37 cellular contexts compared by ENCODE assay signal in genomic region chr6:161281092-161281491, GRCh38. TPM values are rescaled to one million over a fixed set of nuclear protein-coding genes. Genes with fewer than 3 reads are reported as not detected.
DNase-seq lines count a peak whose midpoint lies in the region; ATAC-seq, FAIRE-seq and TF ChIP-seq lines count a peak whose summit lies in the region.
"Had no signal": no experiment of that assay in that cellular context is flagged by ENCODE, and none has a peak within 500 bp of the region (broad histone marks: within the 10 kb centered on the region; RNA-seq: fewer than 3 reads in every experiment).

No MANE protein-coding gene starts in this region.

- TF ChIP-seq EP300 in HepG2 (IDR thresholded peaks at IDR 0.05; ENCODE audit: low read depth in 2 of 2, low read length in 2 of 2) (no peak), HepG2 (CRISPR knock-in tag; IDR thresholded peaks at IDR 0.05; ENCODE audit: borderline replicate concordance) (no peak), K562 (IDR thresholded peaks at IDR 0.05; ENCODE audit: low read length) (no peak)

- BruUV-seq in HepG2 (replicated peaks; lab: Mats Ljungman, UMichigan) (no TSS peak), HCT116 (replicated peaks; lab: Mats Ljungman, UMichigan) (no TSS peak), K562 (replicated peaks; lab: Mats Ljungman, UMichigan) (no TSS peak)

- H4K20me1 ChIP-seq in HepG2 (ENCODE audit: insufficient read depth, low read length), result no peaks in the 10 kb centered on the region
- no peaks in the 10 kb centered on the region for H4K20me1 ChIP-seq in HCT116 (ENCODE audit: insufficient read depth)
- H4K20me1 ChIP-seq in K562 (replicated peaks; ENCODE audit: control insufficient read depth, insufficient read depth, low read length), result no peaks in the 10 kb centered on the region
- H4K20me1 ChIP-seq: BLaER1; BLaER1 treated with 17β-estradiol and CSF1 and Interleukin-3, amounts not matched to agents 10 nM and 100 nM had no signal

- H3K9me3 ChIP-seq in HepG2 (ENCODE audit: low read length) (peaks cover 5% of the 10 kb centered on the region; the same call in 1 of the 2 replicates), right lobe of liver (no peaks in the 10 kb centered on the region), HCT116 (ENCODE audit: control insufficient read depth in 1 of 2, insufficient read depth in 1 of 2, low read depth in 1 of 2, low read length in 2 of 2) (no peaks in the 10 kb centered on the region), HEK293 (ENCODE audit: control insufficient read depth, insufficient read depth, low read depth, low read length) (no peaks in the 10 kb centered on the region), K562 (replicated peaks; ENCODE audit: control insufficient read depth, insufficient read depth, low read depth, low read length) (0 out of 2 replicates have a peak, but pooled peaks cover 4% of the 10 kb centered on the region)
- H3K9me3 ChIP-seq: A549, BE2C, BLaER1, Caco-2 had no signal

- H3K4me1 ChIP-seq in HepG2 (ENCODE audit: insufficient read depth, low read length), result no peaks in the 10 kb centered on the region
- no peaks in the 10 kb centered on the region for H3K4me1 ChIP-seq in right lobe of liver
- peaks cover 0 to 22% of the 10 kb centered on the region in 2 experiments; a peak in 3 of 4 replicates for H3K4me1 ChIP-seq in HCT116 (ENCODE audit: control insufficient read depth in 1 of 2, insufficient read depth in 2 of 2, low read length in 2 of 2)
- H3K4me1 ChIP-seq in HEK293 (ENCODE audit: control insufficient read depth, insufficient read depth, low read length), result no peaks in the 10 kb centered on the region
- no peaks in the 10 kb centered on the region for H3K4me1 ChIP-seq in K562 (replicated peaks in 1 of 2; ENCODE audit: control insufficient read depth in 2 of 2, insufficient read depth in 2 of 2, low read length in 2 of 2)
- H3K4me1 ChIP-seq: A549, BE2C, BLaER1, Caco-2 had no signal

- H3K9ac ChIP-seq in HepG2 (ENCODE audit: insufficient read depth, low read depth, low read length) (no peak overlapping the region), HCT116 (ENCODE audit: low read length) (no peak overlapping the region), K562 (ENCODE audit: insufficient read depth in 1 of 2, low read depth in 2 of 2, low read length in 2 of 2) (no peak overlapping the region)
- H3K9ac ChIP-seq: BLaER1; BLaER1 treated with 17β-estradiol and CSF1 and Interleukin-3, amounts not matched to agents 10 nM and 100 nM had no signal

- TF ChIP-seq RAD21 in HepG2 (CRISPR knock-in tag; IDR thresholded peaks at IDR 0.05) (no peak), HCT116 (IDR thresholded peaks at IDR 0.05; ENCODE audit: low read depth) (no peak), K562 (CRISPR knock-in tag; conservative IDR thresholded peaks at IDR 0.05 in 1 of 2, IDR thresholded peaks at IDR 0.05 in 1 of 2) (no peak)

- H2AFZ ChIP-seq in HepG2 (ENCODE audit: low read length), result no peak overlapping the region
- no peak overlapping the region for H2AFZ ChIP-seq in HCT116 (ENCODE audit: low read depth, low read length, poor library complexity, severe bottlenecking)
- no peak overlapping the region for H2AFZ ChIP-seq in K562 (ENCODE audit: low read depth, low read length)

- H3K36me3 ChIP-seq in HepG2 (replicated peaks in 1 of 2; ENCODE audit: control insufficient read depth in 1 of 2, insufficient read depth in 2 of 2, low read length in 2 of 2) (no peaks in the 10 kb centered on the region), right lobe of liver (no peaks in the 10 kb centered on the region), HCT116 (ENCODE audit: control insufficient read depth in 1 of 2, insufficient read depth in 2 of 2, low read length in 2 of 2) (no peaks in the 10 kb centered on the region), HEK293 (ENCODE audit: control insufficient read depth in 2 of 2, insufficient read depth in 1 of 2, low read length in 2 of 2) (no peaks in the 10 kb centered on the region), K562 (ENCODE audit: control insufficient read depth, insufficient read depth, low read length) (0 out of 3 replicates have a peak, but pooled peaks cover 3% of the 10 kb centered on the region)
- H3K36me3 ChIP-seq: BE2C; BLaER1; BLaER1 treated with 17β-estradiol and CSF1 and Interleukin-3, amounts not matched to agents 10 nM and 100 nM had no signal

- no peaks in the 10 kb centered on the region for H3K36me3 Mint-ChIP-seq in activated CD8-positive, alpha-beta T cell treated with anti-CD3 and anti-CD28 coated beads, Interleukin-2, amount 10 ng/mL, durations not matched to agents 7 days and 5 days (ENCODE audit: low read depth)
- H3K36me3 Mint-ChIP-seq: CD14-positive monocyte; CD4-positive, alpha-beta memory T cell; CD8-positive, alpha-beta T cell had no signal

- RAD21 ChIA-PET in HCT116 (lab: Charles Lee; ENCODE audit: low non-redundant PET in 1 of 2, low total read pairs in 2 of 2, uncharacterized antibody in 2 of 2, unreplicated experiment in 2 of 2), result no interaction called here

- H3K27ac ChIP-seq in HepG2 (ENCODE audit: extremely low read length, insufficient read depth, low read length) (no peak overlapping the region), right lobe of liver (no peak overlapping the region), HCT116 (ENCODE audit: low read depth, low read length) (no peak overlapping the region), HEK293 (ENCODE audit: extremely low read depth, low read depth, low read length) (no peak overlapping the region), K562 (ENCODE audit: extremely low read depth, low read depth, low read length) (no peak overlapping the region)
- H3K27ac ChIP-seq: 22Rv1; A549; BLaER1; BLaER1 treated with 17β-estradiol and CSF1 and Interleukin-3, amounts not matched to agents 10 nM and 100 nM; C4-2B had no signal

- H3K4me3 Mint-ChIP-seq in activated CD8-positive, alpha-beta T cell treated with anti-CD3 and anti-CD28 coated beads, Interleukin-2, amount 10 ng/mL, durations not matched to agents 7 days and 5 days, result no peak overlapping the region
- H3K4me3 Mint-ChIP-seq: B cell; CD14-positive monocyte; CD4-positive, alpha-beta memory T cell; CD4-positive, alpha-beta T cell; CD4-positive, CD25-positive, alpha-beta regulatory T cell; CD8-positive, alpha-beta memory T cell; CD8-positive, alpha-beta T cell had no signal

- no peak overlapping the region for H3K4me2 ChIP-seq in HepG2 (ENCODE audit: low read depth, low read length)
- H3K4me2 ChIP-seq in HCT116 (ENCODE audit: low read length), result no peak overlapping the region
- H3K4me2 ChIP-seq in K562 (ENCODE audit: insufficient read depth, low read length), result no peak overlapping the region
- H3K4me2 ChIP-seq: A549; BLaER1; BLaER1 treated with 17β-estradiol and CSF1 and Interleukin-3, amounts not matched to agents 10 nM and 100 nM had no signal

- FAIRE-seq in HepG2 (lab: Jason Lieb, UNC) (no peak), K562 (lab: Jason Lieb, UNC) (no peak)
- FAIRE-seq: A204.1, A549, D721Med had no signal

- H3K27ac Mint-ChIP-seq in activated CD8-positive, alpha-beta T cell treated with anti-CD3 and anti-CD28 coated beads, Interleukin-2, amount 10 ng/mL, durations not matched to agents 7 days and 5 days, result no peak overlapping the region
- H3K27ac Mint-ChIP-seq: B cell; CD14-positive monocyte; CD4-positive, alpha-beta memory T cell; CD4-positive, alpha-beta T cell; CD4-positive, CD25-positive, alpha-beta regulatory T cell; CD8-positive, alpha-beta memory T cell; CD8-positive, alpha-beta T cell had no signal

- intact Hi-C loops in HepG2 (cut with micrococcal nuclease; ENCODE audit: unreplicated experiment), result no loop called here
- intact Hi-C loops in right lobe of liver (cut with DNase I), result no loop called here
- intact Hi-C loops in HCT116 (cut with micrococcal nuclease), result no loop called here
- intact Hi-C loops in K562 (cut with micrococcal nuclease), result no loop called here

- H3K27me3 Mint-ChIP-seq in activated CD8-positive, alpha-beta T cell treated with anti-CD3 and anti-CD28 coated beads, Interleukin-2, amount 10 ng/mL, durations not matched to agents 7 days and 5 days (ENCODE audit: low read depth), result peaks cover 25% of the 10 kb centered on the region
- H3K27me3 Mint-ChIP-seq: CD4-positive, alpha-beta T cell had no signal

- TF ChIP-seq POLR2A in HepG2 (IDR thresholded peaks at IDR 0.05; ENCODE audit: insufficient read depth in 1 of 2, low read depth in 2 of 2, low read length in 2 of 2) (no peak), right lobe of liver (IDR thresholded peaks at IDR 0.05) (no peak), HCT116 (IDR thresholded peaks at IDR 0.05; ENCODE audit: borderline replicate concordance, extremely low read depth, insufficient read depth, insufficient read length) (no peak), K562 (conservative IDR thresholded peaks at IDR 0.05) (no peak)

- H3K4me3 ChIP-seq in HepG2 (replicated peaks in 1 of 3; ENCODE audit: insufficient read depth in 1 of 3, low read depth in 2 of 3, low read length in 3 of 3) (no peak overlapping the region), right lobe of liver (no peak overlapping the region), HCT116 (replicated peaks in 1 of 2; ENCODE audit: low read depth in 1 of 2, low read length in 2 of 2) (no peak overlapping the region), HEK293 (ENCODE audit: low read depth, low read length) (no peak overlapping the region), K562 (no peak overlapping the region)
- H3K4me3 ChIP-seq: A549; BLaER1; BLaER1 treated with 17β-estradiol and CSF1 and Interleukin-3, amounts not matched to agents 10 nM and 100 nM had no signal

- CTCF ChIA-PET in HepG2 (lab: Yijun Ruan, JAX; ENCODE audit: low intra/inter-chr PET ratio, low total read pairs) (no interaction called here), HCT116 (lab: Charles Lee) (no interaction called here), HEK293 (lab: Yijun Ruan, JAX) (no interaction called here), K562 (lab: Yijun Ruan, JAX; ENCODE audit: low intra/inter-chr PET ratio) (no interaction called here)
- CTCF ChIA-PET in activated CD8-positive, alpha-beta T cell treated with anti-CD3 and anti-CD28 coated beads, Interleukin-2, amount 10 ng/mL, durations not matched to agents 7 days and 5 days (lab: Charles Lee), result no interaction called here

- DNase-seq in HepG2 (ENCODE audit: low spot score), result no peak
- no peak for DNase-seq in right lobe of liver
- DNase-seq in HCT116 (ENCODE audit: low read depth, low spot score), result no peak
- DNase-seq in K562 (ENCODE audit: extremely low read depth in 1 of 4, low spot score in 3 of 4), result no peak
- no peak for DNase-seq in activated CD8-positive, alpha-beta T cell treated with anti-CD3 and anti-CD28 coated beads, Interleukin-2, amount 10 ng/mL, durations not matched to agents 7 days and 5 days
- no peak for DNase-seq in stimulated activated CD4-positive, alpha-beta T cell treated with anti-CD3 and anti-CD28 coated beads, Interleukin-4, amount 100 ng/mL, for 1 hour
- DNase-seq: 8988T; ACHN; AML-193; BE2C; C1 segment of cervical spinal cord; Caco-2; Calu3; CD4-positive, alpha-beta memory T cell; CD4-positive, alpha-beta T cell; CD4-positive, CD25-positive, alpha-beta regulatory T cell; CD8-positive, alpha-beta memory T cell; CD8-positive, alpha-beta T cell; COR-L47; DMS 273 treated with DMSO at 0.1 percent for 48 hours; DMS153; DMS53; DMS79; DMS79 treated with DMSO at 0.1 percent for 48 hours; DND-41; EL had no signal

- ATAC-seq in HepG2 (no peak), right lobe of liver (no peak), HCT116 (no peak), K562 (no peak), HG02678 (IDR thresholded peaks at IDR 0.05; ENCODE audit: unreplicated experiment) (no peak)
- no peak for ATAC-seq in activated CD8-positive, alpha-beta T cell treated with anti-CD3 and anti-CD28 coated beads, Interleukin-2, amount 10 ng/mL, durations not matched to agents 7 days and 5 days
- ATAC-seq: A549; CD8-positive, alpha-beta T cell had no signal

- H3K9me3 Mint-ChIP-seq in activated CD8-positive, alpha-beta T cell treated with anti-CD3 and anti-CD28 coated beads, Interleukin-2, amount 10 ng/mL, durations not matched to agents 7 days and 5 days (ENCODE audit: insufficient read depth), result no peaks in the 10 kb centered on the region

- no peaks in the 10 kb centered on the region for H3K9me1 ChIP-seq in K562 (ENCODE audit: control insufficient read depth, insufficient read depth, low read length)

- POLR2A ChIA-PET in HepG2 (lab: Yijun Ruan, JAX) (no interaction called here), HCT116 (lab: Charles Lee) (no interaction called here), HEK293 (lab: Yijun Ruan, JAX) (no interaction called here), K562 (lab: Yijun Ruan, JAX) (no interaction called here)
- POLR2A ChIA-PET in activated CD8-positive, alpha-beta T cell treated with anti-CD3 and anti-CD28 coated beads, Interleukin-2, amount 10 ng/mL, durations not matched to agents 7 days and 5 days (lab: Charles Lee), result no interaction called here

- in situ Hi-C loops in HepG2 (cut with HindIII; ENCODE audit: extremely low pct_ligation_motif_present, low pct_unique_long_range_greater_than_20kb) (no loop called here), K562 (cut with MboI) (no loop called here)

- TF ChIP-seq CTCF in HepG2 (CRISPR knock-in tag; IDR thresholded peaks at IDR 0.05) (no peak), right lobe of liver (IDR thresholded peaks at IDR 0.05) (no peak), HCT116 (IDR thresholded peaks at IDR 0.05 in 2 of 3, conservative IDR thresholded peaks at IDR 0.05 in 1 of 3; ENCODE audit: borderline replicate concordance in 1 of 3, insufficient read depth in 1 of 3, low read depth in 2 of 3, low read length in 2 of 3) (no peak), HEK293 (tag by site-specific recombination; IDR thresholded peaks at IDR 0.05) (no peak), K562 (IDR thresholded peaks at IDR 0.05 in 2 of 3, conservative IDR thresholded peaks at IDR 0.05 in 1 of 3; ENCODE audit: insufficient read depth in 2 of 3, low read depth in 1 of 3, low read length in 3 of 3) (no peak)

- no peaks in the 10 kb centered on the region for H3K9me2 ChIP-seq in HCT116 (ENCODE audit: insufficient read depth)

- WGBS in HepG2 (ENCODE audit: low lambda C conversion rate), result 4% methylated on average over 5 of the region's 5 CpGs
- 64% methylated on average over 5 of the region's 5 CpGs for WGBS in right lobe of liver (ENCODE audit: insufficient coverage, low coverage, low lambda C conversion rate, missing lambda C conversion rate)
- WGBS in K562 (ENCODE audit: insufficient coverage, low coverage, missing lambda C conversion rate), result 21% methylated on average over 5 of the region's 5 CpGs

- H3K79me2 ChIP-seq in HepG2 (ENCODE audit: insufficient read depth, low read length), result no peaks in the 10 kb centered on the region
- no peaks in the 10 kb centered on the region for H3K79me2 ChIP-seq in HCT116 (ENCODE audit: insufficient read depth, low read length)
- H3K79me2 ChIP-seq in K562 (ENCODE audit: control insufficient read depth, insufficient read depth, low read length), result no peaks in the 10 kb centered on the region

- H3K27me3 ChIP-seq in HepG2 (ENCODE audit: control insufficient read depth in 1 of 2, insufficient read depth in 2 of 2, low read length in 2 of 2) (peaks cover 0 to 3% of the 10 kb centered on the region in 2 experiments; a peak in 1 of 5 replicates), right lobe of liver (no peaks in the 10 kb centered on the region), HCT116 (ENCODE audit: insufficient read depth, low read length) (no peaks in the 10 kb centered on the region), K562 (ENCODE audit: control insufficient read depth in 2 of 2, insufficient read depth in 2 of 2, low read length in 2 of 2) (no peaks in the 10 kb centered on the region)
- H3K27me3 ChIP-seq: BE2C; BLaER1; BLaER1 treated with 17β-estradiol and CSF1 and Interleukin-3, amounts not matched to agents 10 nM and 100 nM had no signal

- H3K4me1 Mint-ChIP-seq in activated CD8-positive, alpha-beta T cell treated with anti-CD3 and anti-CD28 coated beads, Interleukin-2, amount 10 ng/mL, durations not matched to agents 7 days and 5 days (ENCODE audit: low read depth), result peaks cover 3% of the 10 kb centered on the region
- H3K4me1 Mint-ChIP-seq: B cell; CD14-positive monocyte; CD4-positive, alpha-beta memory T cell; CD4-positive, CD25-positive, alpha-beta regulatory T cell; CD8-positive, alpha-beta memory T cell had no signal

RNA-seq across cellular contexts. Expression of gene AGPAT4, which starts 7.2 kb away (rescaled TPM):
- total RNA-seq in HepG2 (2016; rRNA removed; fragmentation: Illumina TruSeq; extraction: Trizol) (0.04 and 0.07 TPM in 2 replicates), right lobe of liver (1 to 10 TPM in 1 of 6 experiments, under 1 TPM in 5; 0.42 to 1.7 (median 0.78) TPM), HCT116 (2021; ENCODE audit: unreplicated experiment) (15.5 TPM), K562 (2014; rRNA removed) (4.5 and 6.7 TPM in 2 replicates), K562 (2014; rRNA removed; fragmentation: Illumina TruSeq; extraction: Trizol) (7.1 and 7.9 TPM in 2 replicates), K562 (2015; rRNA removed; fragmentation: Illumina TruSeq; extraction: Trizol) (5.0 and 5.6 TPM in 2 replicates), K562 (2021) (9.2 and 9.7 TPM in 2 replicates)
- total RNA-seq in HepG2 (2016; cell fraction: cytosol; rRNA removed; fragmentation: Illumina TruSeq; extraction: Trizol; ENCODE audit: low read depth), result under 0.01 TPM in 1 of 2 replicates, not detected in the other
- total RNA-seq in HepG2 (2016; cell fraction: insoluble cytoplasmic fraction; rRNA removed; fragmentation: Illumina TruSeq; extraction: Trizol), result 0.04 TPM in 2 replicates
- total RNA-seq in HepG2 (2016; cell fraction: membrane; rRNA removed; fragmentation: Illumina TruSeq; extraction: Trizol), result 0.03 and 0.22 TPM in 2 replicates
- total RNA-seq in HepG2 (2016; cell fraction: nucleus; rRNA removed; fragmentation: Illumina TruSeq; extraction: Trizol), result 0.12 and 0.19 TPM in 2 replicates
- polyA plus RNA-seq in HepG2 (2011; rRNA removed) (0.13 and 0.20 TPM in 2 replicates), K562 (2011; rRNA removed) (15.0 and 17.0 TPM in 2 replicates), K562 (2014; fragmentation: Illumina TruSeq; extraction: Trizol) (5.6 and 5.7 TPM in 2 replicates), K562 (2014; fragmentation: Nextera tagmentation; extraction: Ambion mirVana) (1 to 10 TPM; 2.2 to 3.4 TPM), K562 (2014; rRNA removed) (7.2 and 7.3 TPM in 2 replicates)
- polyA plus RNA-seq in HepG2 (2011; cell fraction: cytosol; rRNA removed), result 0.03 and 0.10 TPM in 2 replicates
- 0.39 and 0.40 TPM in 2 replicates for polyA plus RNA-seq in HepG2 (2011; cell fraction: nucleus; rRNA removed)
- polyA plus RNA-seq in HepG2 (2012), result 0.12 and 0.33 TPM in 2 replicates
- 0.06 TPM in 1 of 2 replicates, not detected in the other for polyA plus RNA-seq in HepG2 (2016; cell fraction: cytosol; fragmentation: Illumina TruSeq; extraction: Trizol; ENCODE audit: low read depth)
- polyA plus RNA-seq in HepG2 (2016; cell fraction: insoluble cytoplasmic fraction; fragmentation: Illumina TruSeq; extraction: Trizol; ENCODE audit: low read depth), result not detected in 2 replicates
- 0.10 TPM in 1 of 2 replicates, not detected in the other for polyA plus RNA-seq in HepG2 (2016; cell fraction: membrane; fragmentation: Illumina TruSeq; extraction: Trizol; ENCODE audit: low read depth)
- polyA plus RNA-seq in HepG2 (2016; cell fraction: nucleus; fragmentation: Illumina TruSeq; extraction: Trizol; ENCODE audit: insufficient read depth, low read depth), result 0.08 and 0.33 TPM in 2 replicates
- polyA minus RNA-seq in HepG2 (2011; rRNA and poly(A)+ RNA removed; ENCODE audit: low replicate concordance), result 3.9 TPM in 1 of 2 replicates, not detected in the other
- not detected in 2 replicates for polyA minus RNA-seq in HepG2 (2011; cell fraction: cytosol; rRNA and poly(A)+ RNA removed)
- polyA minus RNA-seq in HepG2 (2011; cell fraction: nucleus; rRNA and poly(A)+ RNA removed), result 0.52 and 1.2 TPM in 2 replicates
- polyA plus RNA-seq in HCT116 (2012), result 9.6 and 13.4 TPM in 2 replicates
- total RNA-seq in K562 (2011; cell fraction: chromatin; rRNA removed; ENCODE audit: low replicate concordance), result 90.5 and 109 TPM in 2 replicates
- 65.2 and 67.4 TPM in 2 replicates for total RNA-seq in K562 (2011; cell fraction: nucleolus; rRNA removed)
- 60.1 and 75.0 TPM in 2 replicates for total RNA-seq in K562 (2011; cell fraction: nucleoplasm; rRNA removed)
- polyA plus RNA-seq in K562 (2011; cell fraction: cytosol; rRNA removed), result 9.2 and 14.2 TPM in 2 replicates
- polyA plus RNA-seq in K562 (2011; cell fraction: nucleus; rRNA removed), result 62.4 and 68.7 TPM in 2 replicates
- polyA plus RNA-seq in K562 (2012), result 5.3 and 8.6 TPM in 2 replicates
- polyA minus RNA-seq in K562 (2011; rRNA and poly(A)+ RNA removed), result 31.8 and 34.7 TPM in 2 replicates
- 6.3 and 8.8 TPM in 2 replicates for polyA minus RNA-seq in K562 (2011; cell fraction: cytosol; rRNA and poly(A)+ RNA removed)
- 36.2 and 58.6 TPM in 2 replicates for polyA minus RNA-seq in K562 (2011; cell fraction: nucleus; rRNA and poly(A)+ RNA removed)
- total RNA-seq in activated CD8-positive, alpha-beta T cell treated with anti-CD3 and anti-CD28 coated beads, Interleukin-2, amount 10 ng/mL, durations not matched to agents 7 days and 5 days, result 1 to 10 TPM; 4.0 to 4.3 TPM

Comparison
In these comparisons a context has a peak if more than half of its experiments do, and no peak if none do; other contexts are left out.
1. Of the 241 proteins assayed by ChIP-seq in both HepG2 and K562: peak only in HepG2: none; only in K562: CBX5; in both: none; in neither: 240.